ENCODE assay signal across 2 cellular contexts in the genomic region with DNA sequence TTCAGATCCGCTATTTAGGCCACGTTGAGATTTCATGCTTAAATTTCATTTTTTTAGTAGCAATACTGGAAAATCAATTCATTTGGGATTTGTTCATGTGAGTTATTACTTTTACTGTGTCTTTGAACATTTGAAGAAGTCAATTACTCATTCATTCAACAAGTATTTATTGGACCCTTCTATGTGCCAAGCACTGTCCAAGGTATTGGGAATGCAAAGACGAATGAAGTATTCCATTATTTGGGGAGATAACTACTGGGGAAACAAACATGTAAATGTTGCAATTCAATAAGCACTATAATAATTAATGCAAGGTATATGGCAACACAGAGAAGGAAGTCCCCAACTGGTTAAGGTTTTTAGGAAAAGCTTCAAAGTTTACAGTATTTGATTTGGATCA.
A peak's percentile ranks its signal among the peaks of the same experiment; 100 is the strongest.
TF ChIP-seq lines count a peak whose summit lies in the region.

No MANE protein-coding gene starts in this region.

TF ChIP-seq in GM23338, 12 proteins besides CTCF, POLR2A, EP300 and RAD21:
- TF ChIP-seq, protein P1, sequence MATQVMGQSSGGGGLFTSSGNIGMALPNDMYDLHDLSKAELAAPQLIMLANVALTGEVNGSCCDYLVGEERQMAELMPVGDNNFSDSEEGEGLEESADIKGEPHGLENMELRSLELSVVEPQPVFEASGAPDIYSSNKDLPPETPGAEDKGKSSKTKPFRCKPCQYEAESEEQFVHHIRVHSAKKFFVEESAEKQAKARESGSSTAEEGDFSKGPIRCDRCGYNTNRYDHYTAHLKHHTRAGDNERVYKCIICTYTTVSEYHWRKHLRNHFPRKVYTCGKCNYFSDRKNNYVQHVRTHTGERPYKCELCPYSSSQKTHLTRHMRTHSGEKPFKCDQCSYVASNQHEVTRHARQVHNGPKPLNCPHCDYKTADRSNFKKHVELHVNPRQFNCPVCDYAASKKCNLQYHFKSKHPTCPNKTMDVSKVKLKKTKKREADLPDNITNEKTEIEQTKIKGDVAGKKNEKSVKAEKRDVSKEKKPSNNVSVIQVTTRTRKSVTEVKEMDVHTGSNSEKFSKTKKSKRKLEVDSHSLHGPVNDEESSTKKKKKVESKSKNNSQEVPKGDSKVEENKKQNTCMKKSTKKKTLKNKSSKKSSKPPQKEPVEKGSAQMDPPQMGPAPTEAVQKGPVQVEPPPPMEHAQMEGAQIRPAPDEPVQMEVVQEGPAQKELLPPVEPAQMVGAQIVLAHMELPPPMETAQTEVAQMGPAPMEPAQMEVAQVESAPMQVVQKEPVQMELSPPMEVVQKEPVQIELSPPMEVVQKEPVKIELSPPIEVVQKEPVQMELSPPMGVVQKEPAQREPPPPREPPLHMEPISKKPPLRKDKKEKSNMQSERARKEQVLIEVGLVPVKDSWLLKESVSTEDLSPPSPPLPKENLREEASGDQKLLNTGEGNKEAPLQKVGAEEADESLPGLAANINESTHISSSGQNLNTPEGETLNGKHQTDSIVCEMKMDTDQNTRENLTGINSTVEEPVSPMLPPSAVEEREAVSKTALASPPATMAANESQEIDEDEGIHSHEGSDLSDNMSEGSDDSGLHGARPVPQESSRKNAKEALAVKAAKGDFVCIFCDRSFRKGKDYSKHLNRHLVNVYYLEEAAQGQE (IDR thresholded peaks at IDR 0.05; ENCODE audit: unreplicated experiment) = peak; percentile 32
- no peak for TF ChIP-seq STAT1 (IDR thresholded peaks at IDR 0.05; ENCODE audit: unreplicated experiment)
- TF ChIP-seq ZNF114 (CRISPR knock-in tag; IDR thresholded peaks at IDR 0.05) = no peak
- no peak for TF ChIP-seq JUNB (IDR thresholded peaks at IDR 0.05; ENCODE audit: unreplicated experiment)
- TF ChIP-seq, protein P2, sequence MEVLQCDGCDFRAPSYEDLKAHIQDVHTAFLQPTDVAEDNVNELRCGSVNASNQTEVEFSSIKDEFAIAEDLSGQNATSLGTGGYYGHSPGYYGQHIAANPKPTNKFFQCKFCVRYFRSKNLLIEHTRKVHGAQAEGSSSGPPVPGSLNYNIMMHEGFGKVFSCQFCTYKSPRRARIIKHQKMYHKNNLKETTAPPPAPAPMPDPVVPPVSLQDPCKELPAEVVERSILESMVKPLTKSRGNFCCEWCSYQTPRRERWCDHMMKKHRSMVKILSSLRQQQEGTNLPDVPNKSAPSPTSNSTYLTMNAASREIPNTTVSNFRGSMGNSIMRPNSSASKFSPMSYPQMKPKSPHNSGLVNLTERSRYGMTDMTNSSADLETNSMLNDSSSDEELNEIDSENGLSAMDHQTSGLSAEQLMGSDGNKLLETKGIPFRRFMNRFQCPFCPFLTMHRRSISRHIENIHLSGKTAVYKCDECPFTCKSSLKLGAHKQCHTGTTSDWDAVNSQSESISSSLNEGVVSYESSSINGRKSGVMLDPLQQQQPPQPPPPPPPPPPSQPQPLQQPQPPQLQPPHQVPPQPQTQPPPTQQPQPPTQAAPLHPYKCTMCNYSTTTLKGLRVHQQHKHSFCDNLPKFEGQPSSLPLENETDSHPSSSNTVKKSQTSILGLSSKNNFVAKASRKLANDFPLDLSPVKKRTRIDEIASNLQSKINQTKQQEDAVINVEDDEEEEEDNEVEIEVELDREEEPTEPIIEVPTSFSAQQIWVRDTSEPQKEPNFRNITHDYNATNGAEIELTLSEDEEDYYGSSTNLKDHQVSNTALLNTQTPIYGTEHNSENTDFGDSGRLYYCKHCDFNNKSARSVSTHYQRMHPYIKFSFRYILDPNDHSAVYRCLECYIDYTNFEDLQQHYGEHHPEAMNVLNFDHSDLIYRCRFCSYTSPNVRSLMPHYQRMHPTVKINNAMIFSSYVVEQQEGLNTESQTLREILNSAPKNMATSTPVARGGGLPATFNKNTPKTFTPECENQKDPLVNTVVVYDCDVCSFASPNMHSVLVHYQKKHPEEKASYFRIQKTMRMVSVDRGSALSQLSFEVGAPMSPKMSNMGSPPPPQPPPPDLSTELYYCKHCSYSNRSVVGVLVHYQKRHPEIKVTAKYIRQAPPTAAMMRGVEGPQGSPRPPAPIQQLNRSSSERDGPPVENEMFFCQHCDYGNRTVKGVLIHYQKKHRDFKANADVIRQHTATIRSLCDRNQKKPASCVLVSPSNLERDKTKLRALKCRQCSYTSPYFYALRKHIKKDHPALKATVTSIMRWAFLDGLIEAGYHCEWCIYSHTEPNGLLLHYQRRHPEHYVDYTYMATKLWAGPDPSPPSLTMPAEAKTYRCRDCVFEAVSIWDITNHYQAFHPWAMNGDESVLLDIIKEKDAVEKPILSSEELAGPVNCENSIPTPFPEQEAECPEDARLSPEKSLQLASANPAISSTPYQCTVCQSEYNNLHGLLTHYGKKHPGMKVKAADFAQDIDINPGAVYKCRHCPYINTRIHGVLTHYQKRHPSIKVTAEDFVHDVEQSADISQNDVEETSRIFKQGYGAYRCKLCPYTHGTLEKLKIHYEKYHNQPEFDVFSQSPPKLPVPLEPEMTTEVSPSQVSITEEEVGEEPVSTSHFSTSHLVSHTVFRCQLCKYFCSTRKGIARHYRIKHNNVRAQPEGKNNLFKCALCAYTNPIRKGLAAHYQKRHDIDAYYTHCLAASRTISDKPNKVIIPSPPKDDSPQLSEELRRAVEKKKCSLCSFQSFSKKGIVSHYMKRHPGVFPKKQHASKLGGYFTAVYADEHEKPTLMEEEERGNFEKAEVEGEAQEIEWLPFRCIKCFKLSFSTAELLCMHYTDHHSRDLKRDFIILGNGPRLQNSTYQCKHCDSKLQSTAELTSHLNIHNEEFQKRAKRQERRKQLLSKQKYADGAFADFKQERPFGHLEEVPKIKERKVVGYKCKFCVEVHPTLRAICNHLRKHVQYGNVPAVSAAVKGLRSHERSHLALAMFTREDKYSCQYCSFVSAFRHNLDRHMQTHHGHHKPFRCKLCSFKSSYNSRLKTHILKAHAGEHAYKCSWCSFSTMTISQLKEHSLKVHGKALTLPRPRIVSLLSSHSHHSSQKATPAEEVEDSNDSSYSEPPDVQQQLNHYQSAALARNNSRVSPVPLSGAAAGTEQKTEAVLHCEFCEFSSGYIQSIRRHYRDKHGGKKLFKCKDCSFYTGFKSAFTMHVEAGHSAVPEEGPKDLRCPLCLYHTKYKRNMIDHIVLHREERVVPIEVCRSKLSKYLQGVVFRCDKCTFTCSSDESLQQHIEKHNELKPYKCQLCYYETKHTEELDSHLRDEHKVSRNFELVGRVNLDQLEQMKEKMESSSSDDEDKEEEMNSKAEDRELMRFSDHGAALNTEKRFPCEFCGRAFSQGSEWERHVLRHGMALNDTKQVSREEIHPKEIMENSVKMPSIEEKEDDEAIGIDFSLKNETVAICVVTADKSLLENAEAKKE (CRISPR knock-in tag; IDR thresholded peaks at IDR 0.05) = no peak

TF ChIP-seq in HEK293, 187 proteins besides CTCF, POLR2A, EP300 and RAD21 (continued from another document):
- TF ChIP-seq, protein P1 (tag by site-specific recombination; IDR thresholded peaks at IDR 0.05) = peak; percentile 86
